In the genomic region with DNA sequence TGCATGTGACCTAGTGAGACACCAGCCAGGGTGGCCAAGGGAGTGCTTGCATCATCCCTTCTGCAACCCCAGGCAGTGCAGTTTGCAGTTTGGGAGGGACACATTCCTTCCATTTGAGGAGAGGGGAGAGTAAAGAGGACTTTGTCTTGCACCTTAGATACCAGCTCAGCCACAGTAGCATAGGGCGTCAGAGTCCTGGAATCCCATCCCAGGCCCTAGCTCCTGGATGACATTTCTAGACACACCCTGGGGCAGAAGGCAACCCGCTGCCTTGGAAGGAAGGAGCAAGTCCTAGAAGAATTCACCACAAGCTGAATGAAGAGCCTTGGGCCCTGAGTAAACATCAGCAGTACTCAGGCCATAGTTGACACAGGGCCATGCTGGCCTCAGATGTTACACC, we compare ENCODE assay signal across 19 cellular contexts.
DNase-seq lines count a peak whose midpoint lies in the region; ATAC-seq and TF ChIP-seq lines count a peak whose summit lies in the region.
"Had no signal": no experiment of that assay in that cellular context is flagged by ENCODE, and none has a peak within 500 bp of the region (broad histone marks: within the 10 kb centered on the region; RNA-seq: fewer than 3 reads in every experiment).

No MANE protein-coding gene starts in this region.

- H2BK5ac ChIP-seq in H9 (ENCODE audit: insufficient read length, low read length) (no peak overlapping the region), trophoblast cell (ENCODE audit: low read depth, low read length, poor library complexity) (no peak overlapping the region)

- H3K18ac ChIP-seq in H9 (ENCODE audit: insufficient read length, low read depth, low read length) (no peak overlapping the region), trophoblast cell (ENCODE audit: low read length) (no peak overlapping the region)

- H3K14ac ChIP-seq in H9 (ENCODE audit: insufficient read depth, low read length) (no peak overlapping the region), trophoblast cell (ENCODE audit: low read length) (no peak overlapping the region)

- no peak overlapping the region for H2BK20ac ChIP-seq in H9 (ENCODE audit: low read depth, low read length, poor library complexity, severe bottlenecking)

- H3K27ac ChIP-seq in H9 (ENCODE audit: insufficient read length, low read depth, low read length) (no peak overlapping the region), trophoblast cell (ENCODE audit: low read depth, low read length) (no peak overlapping the region)
- H3K27ac ChIP-seq: 22Rv1, BLaER1, C4-2B had no signal

- H3K4me3 ChIP-seq in trophoblast cell (ENCODE audit: low read depth, low read length) = no peak overlapping the region
- H3K4me3 ChIP-seq: BLaER1 had no signal

- no CpG with 5 or more reads among the region's 2 CpGs for WGBS in H9 (ENCODE audit: extremely low coverage, insufficient read length, low lambda C conversion rate)
- no CpG with 5 or more reads among the region's 2 CpGs for WGBS in trophoblast cell (ENCODE audit: extremely low coverage, insufficient coverage, insufficient read length)

- H2AK5ac ChIP-seq in H9 (ENCODE audit: insufficient read length, low read length) = no peak overlapping the region
- no peak overlapping the region for H2AK5ac ChIP-seq in trophoblast cell (ENCODE audit: low read length)

- H2BK12ac ChIP-seq in H9 (ENCODE audit: insufficient read length, low read depth, low read length) (no peak overlapping the region), trophoblast cell (ENCODE audit: low read length) (no peak overlapping the region)

- no peak for TF ChIP-seq CTCF in H9 (conservative IDR thresholded peaks at IDR 0.05)

- H2BK120ac ChIP-seq in H9 (ENCODE audit: low read depth, low read length, poor library complexity, severe bottlenecking) (no peak overlapping the region), trophoblast cell (ENCODE audit: insufficient read depth, low read length, poor library complexity) (no peak overlapping the region)

- DNase-seq in EH (ENCODE audit: low read depth) (peak; percentile 6), H9 (no peak), trophoblast cell (peak; percentile 61 to 67), GM19240 (ENCODE audit: insufficient read length, low spot score) (no peak)
- DNase-seq: Caco-2; CD4-positive, CD25-positive, alpha-beta regulatory T cell; CD8-positive, alpha-beta T cell; DMS153; DND-41; EL; GF-D8; GOT3; HCEC 1CT had no signal

- H2AFZ ChIP-seq in H9 (ENCODE audit: low read length) = no peak overlapping the region
- H2AFZ ChIP-seq in trophoblast cell (ENCODE audit: insufficient read depth, low read length, poor library complexity) = no peak overlapping the region

- H3K79me1 ChIP-seq in H9 (ENCODE audit: insufficient read depth, low read depth, low read length, poor library complexity, severe bottlenecking) (no peaks in the 10 kb centered on the region), trophoblast cell (ENCODE audit: low read length) (no peaks in the 10 kb centered on the region)

- H3K9me3 Mint-ChIP-seq in H9 = peaks cover 3 to 8% of the 10 kb centered on the region in 2 experiments; a peak in 4 of 5 replicates

- H3K4me1 Mint-ChIP-seq in H9 = peaks cover 0 to 3% of the 10 kb centered on the region in 2 experiments; a peak in 1 of 4 replicates
- H3K4me1 Mint-ChIP-seq: B cell; CD4-positive, CD25-positive, alpha-beta regulatory T cell had no signal

- H3K27ac Mint-ChIP-seq in H9 = peak overlapping the region in 1 of 3 experiments; percentile 56; a peak in 2 of 7 replicates
- H3K27ac Mint-ChIP-seq: B cell; CD8-positive, alpha-beta T cell had no signal

- H3K4me3 Mint-ChIP-seq in H9 = no peak overlapping the region
- H3K4me3 Mint-ChIP-seq: B cell; CD4-positive, CD25-positive, alpha-beta regulatory T cell; CD8-positive, alpha-beta T cell had no signal

- H3K79me2 ChIP-seq in H9 (ENCODE audit: insufficient read depth, low read length) = no peaks in the 10 kb centered on the region
- no peaks in the 10 kb centered on the region for H3K79me2 ChIP-seq in trophoblast cell (ENCODE audit: control insufficient read depth, insufficient read depth, low read length, poor library complexity)

- no peak overlapping the region for H4K91ac ChIP-seq in H9 (ENCODE audit: insufficient read length, low read depth, low read length)
- no peak overlapping the region for H4K91ac ChIP-seq in trophoblast cell (ENCODE audit: low read depth, low read length)

- no peak overlapping the region for H4K12ac ChIP-seq in trophoblast cell (ENCODE audit: low read depth, low read length)

- H3K23me2 ChIP-seq in H9 (ENCODE audit: insufficient read length, low read depth, low read length, poor library complexity, severe bottlenecking) = no peaks in the 10 kb centered on the region

- no peaks in the 10 kb centered on the region for H3K36me3 ChIP-seq in trophoblast cell (ENCODE audit: control insufficient read depth in 1 of 2, insufficient read depth in 2 of 2, low read length in 2 of 2)
- H3K36me3 ChIP-seq: BLaER1 had no signal

- no peak for ATAC-seq in HG02798 (IDR thresholded peaks at IDR 0.05; ENCODE audit: poor library complexity, unreplicated experiment)
- no peak for ATAC-seq in GM18858 (IDR thresholded peaks at IDR 0.05; ENCODE audit: unreplicated experiment)
- ATAC-seq: CD8-positive, alpha-beta T cell had no signal

- H2BK15ac ChIP-seq in H9 (ENCODE audit: low read depth, low read length) = no peak overlapping the region

- H4K5ac ChIP-seq in H9 (ENCODE audit: insufficient read length, low read depth, low read length) = peak overlapping the region; percentile 42

- H3K4me1 ChIP-seq in H9 (ENCODE audit: insufficient read depth, low read length) = no peaks in the 10 kb centered on the region
- H3K4me1 ChIP-seq in trophoblast cell (ENCODE audit: control insufficient read depth in 1 of 2, insufficient read depth in 2 of 2, low read length in 2 of 2) = no peaks in the 10 kb centered on the region
- H3K4me1 ChIP-seq: BLaER1, Caco-2 had no signal

- H3K4me2 ChIP-seq in H9 (ENCODE audit: insufficient read depth, insufficient read length, low read length) (no peak overlapping the region), trophoblast cell (ENCODE audit: low read length) (no peak overlapping the region)
- H3K4me2 ChIP-seq: BLaER1 had no signal

- H4K8ac ChIP-seq in H9 (replicated peaks; ENCODE audit: insufficient read length, low read depth, low read length) = no peak overlapping the region
- H4K8ac ChIP-seq in trophoblast cell (ENCODE audit: low read depth, low read length) = no peak overlapping the region

- H3K9me3 ChIP-seq in H9 (ENCODE audit: control insufficient read depth, low read depth, low read length) (no peaks in the 10 kb centered on the region), trophoblast cell (ENCODE audit: insufficient read depth, low read depth, low read length) (no peaks in the 10 kb centered on the region)
- H3K9me3 ChIP-seq: BLaER1, Caco-2 had no signal

- H3K27me3 Mint-ChIP-seq in H9 (ENCODE audit: low read depth) = no peaks in the 10 kb centered on the region; the same call in 1 of the 2 replicates
- H3K27me3 Mint-ChIP-seq: B cell; CD4-positive, CD25-positive, alpha-beta regulatory T cell had no signal

- H3K9ac ChIP-seq in H9 (ENCODE audit: extremely low read depth, insufficient read length, low read length) (no peak overlapping the region), trophoblast cell (ENCODE audit: low read length) (no peak overlapping the region)
- H3K9ac ChIP-seq: BLaER1 had no signal

- no peak overlapping the region for H3T11ph ChIP-seq in H9 (ENCODE audit: low read length)

- H3K27me3 ChIP-seq in H9 (ENCODE audit: insufficient read depth, low read length) = no peaks in the 10 kb centered on the region
- H3K27me3 ChIP-seq in trophoblast cell (ENCODE audit: insufficient read depth, low read length) = no peaks in the 10 kb centered on the region
- H3K27me3 ChIP-seq: BLaER1 had no signal

- no peak overlapping the region for H3K23ac ChIP-seq in H9 (ENCODE audit: insufficient read length, low read depth, low read length)
- no peak overlapping the region for H3K23ac ChIP-seq in trophoblast cell (ENCODE audit: low read length)

- H3K36me3 Mint-ChIP-seq in H9 (ENCODE audit: insufficient read depth in 1 of 3, low read depth in 3 of 3) = peaks cover 0 to 7% (median 5%) of the 10 kb centered on the region in 3 experiments; a peak in 6 of 7 replicates
- H3K36me3 Mint-ChIP-seq: CD4-positive, CD25-positive, alpha-beta regulatory T cell; CD8-positive, alpha-beta T cell had no signal

- no peak overlapping the region for H3K4ac ChIP-seq in H9 (ENCODE audit: low read depth, low read length)
- H3K4ac ChIP-seq in trophoblast cell (ENCODE audit: low read depth, low read length) = no peak overlapping the region

- no peaks in the 10 kb centered on the region for H4K20me1 ChIP-seq in H9 (ENCODE audit: control insufficient read depth, insufficient read depth, insufficient read length)
- H4K20me1 ChIP-seq: BLaER1 had no signal

- H3K56ac ChIP-seq in H9 (ENCODE audit: insufficient read length, low read depth, low read length) = no peak overlapping the region

Comparison
In these comparisons a context has a peak if more than half of its experiments do, and no peak if none do; other contexts are left out.
1. DNase-seq: peak in EH (single experiment) and trophoblast cell (2 of 2); none in H9 (single experiment) and GM19240 (single experiment).